Comparison of ENCODE assay signal across 17 cellular contexts in genomic region chr9:73979894-73980264, GRCh38.
"Had no signal": no experiment of that assay in that cellular context is flagged by ENCODE, and none has a peak within 500 bp of the region (broad histone marks: within the 10 kb centered on the region; RNA-seq: fewer than 3 reads in every experiment).

No MANE protein-coding gene starts in this region.

- H3K36me3 Mint-ChIP-seq: activated CD4-positive, alpha-beta memory T cell treated with anti-CD3 and anti-CD28 coated beads for 36 hours; memory B cell; naive B cell had no signal

- H3K27ac Mint-ChIP-seq: activated CD4-positive, alpha-beta memory T cell treated with anti-CD3 and anti-CD28 coated beads for 36 hours; activated CD4-positive, alpha-beta T cell treated with anti-CD3 and anti-CD28 coated beads for 36 hours; activated T-helper 17 cell treated with anti-CD3 and anti-CD28 coated beads, Interleukin-2, amount 50 U/mL, for 72 hours; memory B cell; naive B cell had no signal

- ATAC-seq: activated CD4-positive, alpha-beta T cell treated with anti-CD3 and anti-CD28 coated beads for 36 hours; activated T-helper 17 cell treated with anti-CD3 and anti-CD28 coated beads, Interleukin-2, amount 50 U/mL, for 72 hours; foreskin keratinocyte; mucosa of descending colon had no signal

- DNase-seq: activated CD4-positive, alpha-beta memory T cell treated with anti-CD3 and anti-CD28 coated beads for 36 hours; activated CD4-positive, alpha-beta T cell treated with anti-CD3 and anti-CD28 coated beads for 36 hours; activated naive CD4-positive, alpha-beta T cell; activated T-cell treated with anti-CD3 and anti-CD28 coated beads, Interleukin-2, amount 50 U/mL, for 1 hour; colonic mucosa; foreskin keratinocyte; mucosa of descending colon; naive B cell; stimulated activated CD4-positive, alpha-beta T cell treated with anti-CD3 and anti-CD28 coated beads, Interleukin-12 subunit alpha, Interleukin-12 subunit beta, amount 100 ng/mL, for 4 hours; stimulated activated CD4-positive, alpha-beta T cell treated with anti-CD3 and anti-CD28 coated beads, Interleukin-1b, Interleukin-23, amount 100 ng/mL, for 48 hours; stimulated activated CD8-positive, alpha-beta memory T cell treated with anti-CD3 and anti-CD28 coated beads, Interleukin-4, amount 100 ng/mL, for 48 hours; stimulated activated naive CD4-positive, alpha-beta T cell treated with Interleukin-2 at 50 U/mL for 16 hours; tibial artery had no signal

- H3K27me3 Mint-ChIP-seq: activated CD4-positive, alpha-beta memory T cell treated with anti-CD3 and anti-CD28 coated beads for 36 hours; activated CD4-positive, alpha-beta T cell treated with anti-CD3 and anti-CD28 coated beads for 36 hours; activated T-helper 17 cell treated with anti-CD3 and anti-CD28 coated beads, Interleukin-2, amount 50 U/mL, for 72 hours; central memory CD8-positive, alpha-beta T cell; memory B cell; naive B cell had no signal

- H3K9me3 Mint-ChIP-seq: activated CD4-positive, alpha-beta memory T cell treated with anti-CD3 and anti-CD28 coated beads for 36 hours; naive B cell; neural crest cell had no signal

- H3K4me1 Mint-ChIP-seq: activated CD4-positive, alpha-beta T cell treated with anti-CD3 and anti-CD28 coated beads for 36 hours; activated T-helper 17 cell treated with anti-CD3 and anti-CD28 coated beads, Interleukin-2, amount 50 U/mL, for 72 hours; central memory CD8-positive, alpha-beta T cell; memory B cell; naive B cell; neural crest cell had no signal

- H3K4me3 Mint-ChIP-seq: activated CD4-positive, alpha-beta memory T cell treated with anti-CD3 and anti-CD28 coated beads for 36 hours; activated CD4-positive, alpha-beta T cell treated with anti-CD3 and anti-CD28 coated beads for 36 hours; activated T-helper 17 cell treated with anti-CD3 and anti-CD28 coated beads, Interleukin-2, amount 50 U/mL, for 72 hours; central memory CD8-positive, alpha-beta T cell; memory B cell; naive B cell; neural crest cell had no signal
